In the genomic region with DNA sequence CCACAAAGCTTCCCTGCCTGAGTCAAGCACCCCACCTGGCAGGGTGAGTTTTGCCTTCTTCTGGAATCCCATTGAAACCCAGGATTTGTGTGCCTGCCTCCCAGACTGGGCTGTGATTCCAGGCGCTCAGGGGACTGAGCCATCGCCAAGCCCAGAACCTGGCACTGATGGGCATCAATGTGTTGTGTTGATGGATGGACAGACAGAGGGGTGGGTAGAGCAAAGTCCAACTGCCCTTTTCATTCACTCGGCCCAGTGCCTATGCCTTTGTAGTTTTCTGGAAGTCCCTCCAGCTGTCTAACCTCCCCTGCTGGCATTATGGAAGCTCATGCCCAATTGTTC, we compare ENCODE assay signal across 8 cellular contexts.
A peak's percentile ranks its signal among the peaks of the same experiment; 100 is the strongest.
DNase-seq lines count a peak whose midpoint lies in the region; ATAC-seq and TF ChIP-seq lines count a peak whose summit lies in the region.
"Had no signal": no experiment of that assay in that cellular context is flagged by ENCODE, and none has a peak within 500 bp of the region (broad histone marks: within the 10 kb centered on the region; RNA-seq: fewer than 3 reads in every experiment).

No MANE protein-coding gene starts in this region.

- TF ChIP-seq CTCF in MM.1S (IDR thresholded peaks at IDR 0.05; ENCODE audit: low read length), result no peak
- TF ChIP-seq CTCF in MCF 10A (IDR thresholded peaks at IDR 0.05; ENCODE audit: unreplicated experiment), result no peak
- no peak for TF ChIP-seq CTCF in tibial artery (IDR thresholded peaks at IDR 0.05)

- H3F3A ChIP-seq in MM.1S (ENCODE audit: insufficient read depth, low read length), result no peaks in the 10 kb centered on the region

- POLR2A ChIA-PET in MCF 10A (lab: Yijun Ruan, JAX), result interaction anchor here (0.5 to 1.9 kb wide), 16 partner anchors 10 to 373 kb away, joined by 3 to 11 read pairs (median 4); no protein-coding TSS in a partner anchor
- POLR2A ChIA-PET in activated CD4-positive, alpha-beta memory T cell treated with anti-CD3 and anti-CD28 coated beads for 36 hours (lab: Charles Lee), result no interaction called here

- no peaks in the 10 kb centered on the region for H3K4me1 ChIP-seq in MM.1S (ENCODE audit: low read length)
- H3K4me1 ChIP-seq in mesenchymal stem cell (ENCODE audit: control insufficient read depth, insufficient read depth, low read depth, low read length), result peaks cover 22% of the 10 kb centered on the region
- H3K4me1 ChIP-seq in tibial artery, result peaks cover 2 to 38% (median 22%) of the 10 kb centered on the region in 4 donors

- H3K4me2 ChIP-seq in MM.1S (ENCODE audit: low read depth, low read length) (peak overlapping the region; percentile 88), mesenchymal stem cell (ENCODE audit: low read length, poor library complexity, severe bottlenecking) (peak overlapping the region; percentile 19)

- H3K4me1 Mint-ChIP-seq in MCF 10A (ENCODE audit: insufficient read depth, unreplicated experiment), result peaks cover 26% of the 10 kb centered on the region
- H3K4me1 Mint-ChIP-seq in activated CD4-positive, alpha-beta memory T cell treated with anti-CD3 and anti-CD28 coated beads for 36 hours (ENCODE audit: low read depth), result peaks cover 17% of the 10 kb centered on the region

- peak overlapping the region in 1 of 2 experiments; percentile 62 for H3K14ac ChIP-seq in mesenchymal stem cell (ENCODE audit: low read length in 2 of 2)

- ATAC-seq in HG02642 (IDR thresholded peaks at IDR 0.05; ENCODE audit: poor library complexity, unreplicated experiment), result no peak

- peaks cover 53% of the 10 kb centered on the region for H3K27me3 ChIP-seq in MM.1S (replicated peaks; ENCODE audit: insufficient read depth, low read length)
- H3K27me3 ChIP-seq in mesenchymal stem cell (ENCODE audit: control insufficient read depth in 1 of 2, insufficient read depth in 1 of 2, low read length in 2 of 2), result peaks cover 0 to 63% of the 10 kb centered on the region in 2 experiments
- H3K27me3 ChIP-seq in tibial artery, result no peaks in the 10 kb centered on the region

- no peaks in the 10 kb centered on the region for H3K36me3 Mint-ChIP-seq in MCF 10A (ENCODE audit: insufficient read depth, unreplicated experiment)
- H3K36me3 Mint-ChIP-seq in activated CD4-positive, alpha-beta memory T cell treated with anti-CD3 and anti-CD28 coated beads for 36 hours, result no peaks in the 10 kb centered on the region

- H2BK5ac ChIP-seq in mesenchymal stem cell (ENCODE audit: low read depth, low read length, poor library complexity, severe bottlenecking), result peak overlapping the region; percentile 51

- WGBS in mesenchymal stem cell, result 85% methylated on average over 2 of the region's 3 CpGs

- H3K9me2 ChIP-seq in MM.1S (replicated peaks; ENCODE audit: insufficient read depth, low read length), result no peaks in the 10 kb centered on the region

- no peak overlapping the region for H3K23ac ChIP-seq in mesenchymal stem cell (ENCODE audit: low read length in 2 of 2)

- peak overlapping the region; percentile 89 for H3K27ac Mint-ChIP-seq in MCF 10A (ENCODE audit: low read depth, unreplicated experiment)
- H3K27ac Mint-ChIP-seq in activated CD4-positive, alpha-beta memory T cell treated with anti-CD3 and anti-CD28 coated beads for 36 hours, result no peak overlapping the region
- H3K27ac Mint-ChIP-seq: activated B cell treated with CpG ODN at 0.5 μM for 24 hours had no signal

- intact Hi-C loops in MCF 10A (cut with micrococcal nuclease) (loop anchor here (5.0 kb wide), 1 partner anchor 34 kb away; no protein-coding TSS in a partner anchor), tibial artery (cut with DNase I; ENCODE audit: low total_unique reads) (no loop called here)
- intact Hi-C loops in activated CD4-positive, alpha-beta memory T cell treated with anti-CD3 and anti-CD28 coated beads for 36 hours (cut with micrococcal nuclease), result no loop called here

- peak overlapping the region; percentile 75 to 93 for H3K18ac ChIP-seq in mesenchymal stem cell (ENCODE audit: low read depth in 1 of 2, low read length in 2 of 2)

- no peak for DNase-seq in MM.1S
- DNase-seq in MCF 10A (ENCODE audit: unreplicated experiment), result no peak
- no peak for DNase-seq in mesenchymal stem cell
- no peak for DNase-seq in tibial artery
- no peak for DNase-seq in HuH-7.5 (ENCODE audit: low spot score)
- DNase-seq in activated CD4-positive, alpha-beta memory T cell treated with anti-CD3 and anti-CD28 coated beads for 36 hours, result no peak

- H2BK15ac ChIP-seq in mesenchymal stem cell (ENCODE audit: low read depth, poor library complexity, severe bottlenecking), result peak overlapping the region; percentile 26

- peak overlapping the region; percentile 90 for H4K8ac ChIP-seq in mesenchymal stem cell (ENCODE audit: low read length)

- no peaks in the 10 kb centered on the region for H3K36me3 ChIP-seq in MM.1S (replicated peaks; ENCODE audit: insufficient read depth, low read length)
- H3K36me3 ChIP-seq in mesenchymal stem cell (ENCODE audit: control insufficient read depth in 1 of 2, insufficient read depth in 2 of 2, low read depth in 1 of 2, low read length in 2 of 2), result no peaks in the 10 kb centered on the region
- no peaks in the 10 kb centered on the region for H3K36me3 ChIP-seq in tibial artery

- no peaks in the 10 kb centered on the region for H4K20me1 ChIP-seq in MM.1S (ENCODE audit: insufficient read depth, low read length)

- no peaks in the 10 kb centered on the region for H3K9me3 ChIP-seq in MM.1S (replicated peaks; ENCODE audit: insufficient read depth, low read length)
- H3K9me3 ChIP-seq in mesenchymal stem cell (ENCODE audit: control insufficient read depth, low read length), result no peaks in the 10 kb centered on the region
- H3K9me3 ChIP-seq in tibial artery, result no peaks in the 10 kb centered on the region

- H2AK5ac ChIP-seq in mesenchymal stem cell (ENCODE audit: low read length, severe bottlenecking), result peak overlapping the region; percentile 97

- H3K27ac ChIP-seq in MM.1S (ENCODE audit: low read length) (no peak overlapping the region), mesenchymal stem cell (ENCODE audit: low read length, poor library complexity, severe bottlenecking) (peak overlapping the region; percentile 98), tibial artery (peak overlapping the region; percentile 87 to 91)

- H2BK12ac ChIP-seq in mesenchymal stem cell (ENCODE audit: low read length in 2 of 2), result peak overlapping the region; percentile 44 to 99

- H4K91ac ChIP-seq in mesenchymal stem cell (ENCODE audit: low read length), result peak overlapping the region; percentile 99

- no peak overlapping the region for H3K9ac ChIP-seq in MM.1S (ENCODE audit: low read length)
- H3K9ac ChIP-seq in mesenchymal stem cell (ENCODE audit: low read length), result no peak overlapping the region

- peak overlapping the region; percentile 68; the same call in 1 of the 2 replicates for H2AFZ ChIP-seq in MM.1S (ENCODE audit: low read length)
- no peak overlapping the region for H2AFZ ChIP-seq in mesenchymal stem cell (ENCODE audit: low read depth, low read length)

- no peaks in the 10 kb centered on the region for H3K79me2 ChIP-seq in MM.1S (ENCODE audit: low read length)

- no peaks in the 10 kb centered on the region for H3K9me3 Mint-ChIP-seq in MCF 10A (ENCODE audit: unreplicated experiment)
- H3K9me3 Mint-ChIP-seq in activated CD4-positive, alpha-beta memory T cell treated with anti-CD3 and anti-CD28 coated beads for 36 hours, result no peaks in the 10 kb centered on the region
- H3K9me3 Mint-ChIP-seq: activated B cell treated with CpG ODN at 0.5 μM for 24 hours had no signal

- BruUV-seq in MCF 10A (replicated peaks; lab: Mats Ljungman, UMichigan), result no TSS peak

- H3K4me3 ChIP-seq in MM.1S (ENCODE audit: low read length), result peak overlapping the region; percentile 60; the same call in 1 of the 2 replicates
- H3K4me3 ChIP-seq in mesenchymal stem cell (ENCODE audit: insufficient read depth in 1 of 2, low read depth in 1 of 2, low read length in 2 of 2), result peak overlapping the region in 1 of 2 experiments; percentile 76
- H3K4me3 ChIP-seq in tibial artery, result peak overlapping the region; percentile 46 to 49

- H3K4me3 Mint-ChIP-seq in MCF 10A (ENCODE audit: unreplicated experiment), result peak overlapping the region; percentile 73
- no peak overlapping the region for H3K4me3 Mint-ChIP-seq in activated CD4-positive, alpha-beta memory T cell treated with anti-CD3 and anti-CD28 coated beads for 36 hours

- H3K79me1 ChIP-seq in mesenchymal stem cell (replicated peaks; ENCODE audit: low read length, poor library complexity, severe bottlenecking), result no peaks in the 10 kb centered on the region

- H2BK120ac ChIP-seq in mesenchymal stem cell (ENCODE audit: low read depth, low read length), result peak overlapping the region; percentile 65

- H3K4ac ChIP-seq in mesenchymal stem cell (ENCODE audit: low read depth in 1 of 2, low read length in 2 of 2), result peak overlapping the region; percentile 27 to 93

- CTCF ChIA-PET in MCF 10A (lab: Yijun Ruan, JAX), result interaction anchor here (0.7 to 1.5 kb wide), 4 partner anchors 9 to 598 kb away, joined by 3 to 8 read pairs (median 4); no protein-coding TSS in a partner anchor
- CTCF ChIA-PET in activated CD4-positive, alpha-beta memory T cell treated with anti-CD3 and anti-CD28 coated beads for 36 hours (lab: Charles Lee), result interaction anchor here (1.1 to 3.6 kb wide), 2 partner anchors 21 to 87 kb away, joined by 3 to 25 read pairs; no protein-coding TSS in a partner anchor

- no peaks in the 10 kb centered on the region for H3K27me3 Mint-ChIP-seq in MCF 10A (ENCODE audit: insufficient read depth, unreplicated experiment)
- H3K27me3 Mint-ChIP-seq in activated CD4-positive, alpha-beta memory T cell treated with anti-CD3 and anti-CD28 coated beads for 36 hours, result peaks cover 50% of the 10 kb centered on the region
